10 cellular contexts compared by ENCODE assay signal in genomic region chr19:1747285-1748114, GRCh38. TPM values are rescaled to one million over a fixed set of nuclear protein-coding genes. Genes with fewer than 3 reads are reported as not detected.
DNase-seq lines count a peak whose midpoint lies in the region; ATAC-seq, FAIRE-seq and TF ChIP-seq lines count a peak whose summit lies in the region.
"Had no signal": no experiment of that assay in that cellular context is flagged by ENCODE, and none has a peak within 500 bp of the region (broad histone marks: within the 10 kb centered on the region; RNA-seq: fewer than 3 reads in every experiment).

No MANE protein-coding gene starts in this region.

- H3K4me3 Mint-ChIP-seq in T-cell (peak overlapping the region in 2 of 3 donors; percentile 43 to 56), chondrocyte (ENCODE audit: unreplicated experiment) (no peak overlapping the region)
- H3K4me3 Mint-ChIP-seq in dendritic cell treated with granulocyte-macrophage colony-stimulating factor and Interleukin-4, amounts not matched to agents 40 ng/mL and 50 ng/mL, for 4 days, result peak overlapping the region; percentile 34

- TF ChIP-seq CTCF in GM13977 (IDR thresholded peaks at IDR 0.05; ENCODE audit: extremely low read depth, insufficient read depth, missing control alignments), result no peak
- TF ChIP-seq CTCF in chondrocyte (IDR thresholded peaks at IDR 0.05), result no peak

- H3K27me3 Mint-ChIP-seq in T-cell (peaks cover 16 to 61% of the 10 kb centered on the region in 2 donors), chondrocyte (ENCODE audit: low read depth) (peaks cover 35% of the 10 kb centered on the region)
- H3K27me3 Mint-ChIP-seq in dendritic cell treated with granulocyte-macrophage colony-stimulating factor and Interleukin-4, amounts not matched to agents 40 ng/mL and 50 ng/mL, for 4 days, result peaks cover 90% of the 10 kb centered on the region

- intact Hi-C loops in dendritic cell treated with granulocyte-macrophage colony-stimulating factor and Interleukin-4, amounts not matched to agents 40 ng/mL and 50 ng/mL, for 4 days (cut with micrococcal nuclease), result no loop called here

- in situ Hi-C loops in GM13977 (cut with MboI; ENCODE audit: low pct_unique_long_range_greater_than_20kb, low sequenced_read_pairs, unreplicated experiment), result no loop called here

- CTCF ChIA-PET in T-cell (lab: Charles Lee), result no interaction called here

- H3K9me3 Mint-ChIP-seq in T-cell, result no peaks in the 10 kb centered on the region
- no peaks in the 10 kb centered on the region for H3K9me3 Mint-ChIP-seq in dendritic cell treated with granulocyte-macrophage colony-stimulating factor and Interleukin-4, amounts not matched to agents 40 ng/mL and 50 ng/mL, for 4 days
- no peaks in the 10 kb centered on the region for H3K9me3 Mint-ChIP-seq in chondrocyte (ENCODE audit: low read depth)

- H3K36me3 Mint-ChIP-seq in T-cell (no peaks in the 10 kb centered on the region), chondrocyte (ENCODE audit: low read depth) (no peaks in the 10 kb centered on the region)
- H3K36me3 Mint-ChIP-seq in dendritic cell treated with granulocyte-macrophage colony-stimulating factor and Interleukin-4, amounts not matched to agents 40 ng/mL and 50 ng/mL, for 4 days (ENCODE audit: low read depth), result no peaks in the 10 kb centered on the region

- H3K4me3 ChIP-seq in skeletal muscle cell (ENCODE audit: low read depth, low read length), result no peak overlapping the region

- H3K27ac Mint-ChIP-seq in T-cell, result peak overlapping the region in 1 of 2 donors; percentile 43
- H3K27ac Mint-ChIP-seq in dendritic cell treated with granulocyte-macrophage colony-stimulating factor and Interleukin-4, amounts not matched to agents 40 ng/mL and 50 ng/mL, for 4 days, result no peak overlapping the region
- H3K27ac Mint-ChIP-seq in chondrocyte (ENCODE audit: unreplicated experiment), result no peak overlapping the region

- POLR2A ChIA-PET in T-cell (lab: Charles Lee), result no interaction called here

- DNase-seq in GM13977 (ENCODE audit: low spot score), result peak; percentile 83
- DNase-seq in T-cell, result peak in 4 of 34 experiments; percentile 11 to 31 (median 30)
- DNase-seq in skeletal muscle cell (ENCODE audit: low read depth), result peak; percentile 20
- DNase-seq in chondrocyte (ENCODE audit: low spot score), result no peak
- DNase-seq in HuH-7 (ENCODE audit: low spot score), result no peak
- DNase-seq in frontal cortex (ENCODE audit: low spot score in 2 of 2), result no peak

- H3K4me1 Mint-ChIP-seq in T-cell, result peaks cover 4 to 21% (median 15%) of the 10 kb centered on the region in 3 donors
- peaks cover 12% of the 10 kb centered on the region for H3K4me1 Mint-ChIP-seq in dendritic cell treated with granulocyte-macrophage colony-stimulating factor and Interleukin-4, amounts not matched to agents 40 ng/mL and 50 ng/mL, for 4 days (ENCODE audit: low read depth)
- H3K4me1 Mint-ChIP-seq in chondrocyte (ENCODE audit: low read depth), result peaks cover 6% of the 10 kb centered on the region

- ATAC-seq in T-cell (replicated peaks in 1 of 4) (peak; percentile 43 to 62 (median 51)), GM18517 (IDR thresholded peaks at IDR 0.05; ENCODE audit: unreplicated experiment) (no peak)

- FAIRE-seq in frontal cortex (lab: Jason Lieb, UNC), result no peak

RNA-seq across cellular contexts. Expression of gene ONECUT3, which starts 5.8 kb away (rescaled TPM):
- total RNA-seq in T-cell (under 1 TPM in 2 of 5 donors, not detected in 3; 0.03 TPM), chondrocyte (not detected in 3 replicates), frontal cortex (not detected)
- total RNA-seq: SK-MEL-5, skeletal muscle tissue had no signal

Comparison
In these comparisons a context has a peak if more than half of its experiments do, and no peak if none do; other contexts are left out.
1. DNase-seq: peak in GM13977 (single experiment) and skeletal muscle cell (single experiment); none in chondrocyte (single experiment), HuH-7 (single experiment) and frontal cortex (0 of 2).